ENCODE assay signal across 8 cellular contexts in genomic region chrX:134764202-134764785, GRCh38. TPM values are rescaled to one million over a fixed set of nuclear protein-coding genes. Genes with fewer than 3 reads are reported as not detected.
A peak's percentile ranks its signal among the peaks of the same experiment; 100 is the strongest.
DNase-seq lines count a peak whose midpoint lies in the region; ATAC-seq, FAIRE-seq and TF ChIP-seq lines count a peak whose summit lies in the region.

No MANE protein-coding gene starts in this region.

- H3K9ac ChIP-seq in DND-41 (ENCODE audit: low read depth, low read length): no peak overlapping the region

- H3K27me3 Mint-ChIP-seq in activated CD4-positive, alpha-beta memory T cell treated with anti-CD3 and anti-CD28 coated beads for 36 hours: no peaks in the 10 kb centered on the region

- peaks cover 3% of the 10 kb centered on the region for H3K36me3 Mint-ChIP-seq in activated CD4-positive, alpha-beta memory T cell treated with anti-CD3 and anti-CD28 coated beads for 36 hours

- H3K36me3 ChIP-seq in DND-41 (ENCODE audit: insufficient read depth, low read length): peaks cover 2% of the 10 kb centered on the region; the same call in 1 of the 2 replicates

- no peak overlapping the region for H3K4me2 ChIP-seq in DND-41 (ENCODE audit: insufficient read depth, low read length)

- POLR2A ChIA-PET in activated CD4-positive, alpha-beta memory T cell treated with anti-CD3 and anti-CD28 coated beads for 36 hours (lab: Charles Lee): no interaction called here

- H4K20me1 ChIP-seq in DND-41 (ENCODE audit: insufficient read depth, low read length): no peaks in the 10 kb centered on the region

- H3K27me3 ChIP-seq in DND-41 (ENCODE audit: insufficient read depth, low read length, poor library complexity): no peaks in the 10 kb centered on the region

- DNase-seq in DND-41 (no peak), H54 (ENCODE audit: insufficient read length, low spot score) (peak; percentile 17), NCI-H446 treated with DMSO at 0.1 percent for 48 hours (lab: John Stamatoyannopoulos, UW) (peak; percentile 13), cerebellar cortex (ENCODE audit: low spot score) (peak; percentile 26), head of caudate nucleus (no peak)
- DNase-seq in activated CD4-positive, alpha-beta memory T cell treated with anti-CD3 and anti-CD28 coated beads for 36 hours: no peak
- DNase-seq in stimulated activated CD4-positive, alpha-beta T cell treated with anti-CD3 and anti-CD28 coated beads, Interleukin-2, amount 100 ng/mL, for 48 hours: no peak

- H3K4me3 ChIP-seq in DND-41 (ENCODE audit: low read depth in 1 of 2, low read length in 2 of 2): no peak overlapping the region

- H3K27ac ChIP-seq in DND-41 (ENCODE audit: low read length): no peak overlapping the region

- no peaks in the 10 kb centered on the region for H3K4me1 Mint-ChIP-seq in activated CD4-positive, alpha-beta memory T cell treated with anti-CD3 and anti-CD28 coated beads for 36 hours (ENCODE audit: low read depth)

- H3K4me3 Mint-ChIP-seq in activated CD4-positive, alpha-beta memory T cell treated with anti-CD3 and anti-CD28 coated beads for 36 hours: no peak overlapping the region

- H3K9me3 Mint-ChIP-seq in activated CD4-positive, alpha-beta memory T cell treated with anti-CD3 and anti-CD28 coated beads for 36 hours: no peaks in the 10 kb centered on the region

- peak; percentile 54 for TF ChIP-seq CTCF in DND-41 (IDR thresholded peaks at IDR 0.05; ENCODE audit: borderline replicate concordance, extremely low read depth, low read length, poor library complexity, severe bottlenecking)

- H3K4me1 ChIP-seq in DND-41 (ENCODE audit: insufficient read depth, low read length): no peaks in the 10 kb centered on the region

- intact Hi-C loops in activated CD4-positive, alpha-beta memory T cell treated with anti-CD3 and anti-CD28 coated beads for 36 hours (cut with micrococcal nuclease): loop anchor here (5.0 kb wide), 1 partner anchor 282 kb away; no protein-coding TSS in a partner anchor
- intact Hi-C loops in head of caudate nucleus (cut with DNase I): no loop called here

- H3K27ac Mint-ChIP-seq in activated CD4-positive, alpha-beta memory T cell treated with anti-CD3 and anti-CD28 coated beads for 36 hours: no peak overlapping the region

- no peaks in the 10 kb centered on the region for H3K9me3 ChIP-seq in DND-41 (ENCODE audit: insufficient read depth, low read length, severe bottlenecking)

- ATAC-seq in DND-41 (ENCODE audit: insufficient read depth, low read depth) (peak; percentile 91), GM21390 (IDR thresholded peaks at IDR 0.05; ENCODE audit: unreplicated experiment) (no peak)

- CTCF ChIA-PET in activated CD4-positive, alpha-beta memory T cell treated with anti-CD3 and anti-CD28 coated beads for 36 hours (lab: Charles Lee): interaction anchor here (0.9 to 1.0 kb wide), 3 partner anchors 9 to 281 kb away, joined by 3 read pairs; no protein-coding TSS in a partner anchor

- no peaks in the 10 kb centered on the region for H3K79me2 ChIP-seq in DND-41 (ENCODE audit: insufficient read depth, low read length)

- no peak for TF ChIP-seq POLR2A in H54 (IDR thresholded peaks at IDR 0.05; ENCODE audit: low read depth, low read length)

- no peak for FAIRE-seq in H54 (lab: Jason Lieb, UNC)

- H2AFZ ChIP-seq in DND-41 (ENCODE audit: low read depth, low read length): no peak overlapping the region

RNA-seq across cellular contexts. Expression of gene PABIR2, which starts 32.7 kb away (rescaled TPM):
- 10 to 100 TPM; 46.5 to 53.3 TPM for total RNA-seq in activated CD4-positive, alpha-beta memory T cell treated with anti-CD3 and anti-CD28 coated beads for 36 hours

Comparison
In these comparisons a context has a peak if more than half of its experiments do, and no peak if none do; other contexts are left out.
1. DNase-seq: peak in H54 (single experiment), NCI-H446 treated with DMSO at 0.1 percent for 48 hours (single experiment) and cerebellar cortex (single experiment); none in DND-41 (single experiment), activated CD4-positive, alpha-beta memory T cell treated with anti-CD3 and anti-CD28 coated beads for 36 hours (single experiment), stimulated activated CD4-positive, alpha-beta T cell treated with anti-CD3 and anti-CD28 coated beads, Interleukin-2, amount 100 ng/mL, for 48 hours (0 of 2) and head of caudate nucleus (0 of 42).